ENCODE assay signal across 32 cellular contexts in the genomic region with DNA sequence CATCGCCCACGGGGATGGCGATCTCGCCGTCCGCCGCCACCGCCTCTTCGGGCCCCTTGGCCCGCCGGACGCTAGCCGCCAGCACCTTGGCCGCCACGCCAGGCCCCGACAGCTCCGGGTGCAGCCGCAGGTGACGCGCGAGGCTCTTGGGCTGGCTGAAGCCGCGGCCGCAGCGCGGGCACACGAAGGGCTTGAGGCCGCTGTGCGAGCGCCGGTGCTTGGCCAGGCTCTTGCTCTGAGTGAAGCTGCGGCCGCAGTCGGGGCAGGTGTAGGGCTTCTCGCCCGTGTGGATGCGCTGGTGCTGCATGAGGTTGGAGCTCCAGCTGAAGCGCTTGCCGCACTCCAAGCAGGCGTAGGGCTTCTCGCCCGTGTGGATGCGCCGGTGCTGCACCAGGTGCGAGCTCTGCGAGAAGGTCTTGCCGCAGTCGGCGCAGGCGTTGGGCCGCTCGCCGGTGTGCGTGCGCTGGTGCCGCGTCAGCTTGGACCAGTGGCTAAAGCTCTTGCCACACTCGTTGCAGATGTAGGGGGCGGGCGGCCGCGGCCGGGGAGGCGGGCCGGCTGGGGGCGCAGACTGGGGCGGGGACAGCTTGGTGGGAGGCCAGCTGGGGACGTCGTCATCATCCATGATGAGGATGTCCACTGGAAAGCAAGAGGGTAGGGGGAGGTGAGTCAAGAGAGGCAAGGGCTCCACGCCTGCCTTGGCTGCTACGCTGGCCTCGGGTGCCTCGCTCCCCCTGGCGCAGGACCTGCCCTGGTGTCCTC.
"Had no signal": no experiment of that assay in that cellular context is flagged by ENCODE, and none has a peak within 500 bp of the region (broad histone marks: within the 10 kb centered on the region; RNA-seq: fewer than 3 reads in every experiment).

No MANE protein-coding gene starts in this region.

- ATAC-seq: activated CD4-positive, CD25-positive, alpha-beta regulatory T cell treated with anti-CD3 and anti-CD28 coated beads, Interleukin-2, amount 50 U/mL, for 24 hours; activated CD8-positive, alpha-beta T cell treated with anti-CD3 and anti-CD28 coated beads for 36 hours; activated T-cell treated with anti-CD3 and anti-CD28 coated beads, Interleukin-2, amount 50 U/mL, for 4 hours; activated T-helper 17 cell treated with anti-CD3 and anti-CD28 coated beads, Interleukin-2, amount 50 U/mL, for 72 hours; effector memory CD8-positive, alpha-beta T cell; gastroesophageal sphincter; T-helper 17 cell had no signal

- FAIRE-seq: astrocyte, bronchial epithelial cell, endometrium, endothelial cell of umbilical vein had no signal

- H3K9me3 ChIP-seq: esophagus squamous epithelium, gastroesophageal sphincter had no signal

- DNase-seq: activated B cell treated with CpG ODN at 0.5 μM for 24 hours; activated CD4-positive, alpha-beta T cell treated with anti-CD3 and anti-CD28 coated beads for 48 hours; activated CD4-positive, alpha-beta T cell treated with anti-CD3 and anti-CD28 coated beads, Interleukin-2, amount 50 U/mL, for 1 hour; activated CD4-positive, alpha-beta T cell treated with anti-CD3 and anti-CD28 coated beads, Interleukin-2, amount 50 U/mL, for 48 hours; activated CD8-positive, alpha-beta memory T cell treated with anti-CD3 and anti-CD28 coated beads for 24 hours; activated CD8-positive, alpha-beta T cell treated with anti-CD3 and anti-CD28 coated beads for 36 hours; activated effector memory CD4-positive, alpha-beta T cell treated with Interleukin-2 at 50 U/mL for 16 hours; activated gamma-delta T cell treated with Interleukin-2 at 50 U/mL for 16 hours; activated naive CD4-positive, alpha-beta T cell treated with anti-CD3 and anti-CD28 coated beads, Interleukin-2, amount 50 U/mL, for 16 hours; activated naive CD4-positive, alpha-beta T cell treated with Interleukin-2 at 50 U/mL for 16 hours; activated T-cell treated with anti-CD3 and anti-CD28 coated beads, Interleukin-2, amount 50 U/mL, for 4 hours; amniotic stem cell; anterior cingulate cortex; brain microvascular endothelial cell; cortex of kidney; dermis blood vessel endothelial cell; effector CD4-positive, alpha-beta T cell; effector memory CD8-positive, alpha-beta T cell; esophagus squamous epithelium; foreskin melanocyte; T-helper 1 cell; T-helper 17 cell; T1000; WERI-Rb-1 had no signal

- H3K27ac ChIP-seq: brain microvascular endothelial cell, epithelial cell of prostate, esophagus squamous epithelium, gastroesophageal sphincter, WERI-Rb-1 had no signal

- H3K27me3 ChIP-seq: brain microvascular endothelial cell, esophagus squamous epithelium, gastroesophageal sphincter had no signal

- H3K4me3 ChIP-seq: esophagus squamous epithelium, gastroesophageal sphincter had no signal
